Comparison of ENCODE assay signal across 1 cellular context in genomic region chr5:132224721-132225120, GRCh38.
A peak's percentile ranks its signal among the peaks of the same experiment; 100 is the strongest.
TF ChIP-seq lines count a peak whose summit lies in the region.

No MANE protein-coding gene starts in this region.

TF ChIP-seq in HepG2, 621 proteins besides CTCF, POLR2A, EP300 and RAD21:
- no peak for TF ChIP-seq MAZ (IDR thresholded peaks at IDR 0.05; ENCODE audit: borderline replicate concordance, low read depth, low read length)
- TF ChIP-seq MAZ (CRISPR knock-in tag; IDR thresholded peaks at IDR 0.05; ENCODE audit: low read depth) = no peak
- TF ChIP-seq ZNF251 (CRISPR knock-in tag; IDR thresholded peaks at IDR 0.05) = no peak
- no peak for TF ChIP-seq RELA (CRISPR knock-in tag; IDR thresholded peaks at IDR 0.05)
- 0 out of 2 replicates have a peak, but pooled peaks have one; percentile 15 for TF ChIP-seq ZNF75D (CRISPR knock-in tag; IDR thresholded peaks at IDR 0.05; ENCODE audit: borderline replicate concordance)
- no peak for TF ChIP-seq HCFC1 (IDR thresholded peaks at IDR 0.05; ENCODE audit: low read depth, low read length)
